8 cellular contexts compared by ENCODE assay signal in the genomic region with DNA sequence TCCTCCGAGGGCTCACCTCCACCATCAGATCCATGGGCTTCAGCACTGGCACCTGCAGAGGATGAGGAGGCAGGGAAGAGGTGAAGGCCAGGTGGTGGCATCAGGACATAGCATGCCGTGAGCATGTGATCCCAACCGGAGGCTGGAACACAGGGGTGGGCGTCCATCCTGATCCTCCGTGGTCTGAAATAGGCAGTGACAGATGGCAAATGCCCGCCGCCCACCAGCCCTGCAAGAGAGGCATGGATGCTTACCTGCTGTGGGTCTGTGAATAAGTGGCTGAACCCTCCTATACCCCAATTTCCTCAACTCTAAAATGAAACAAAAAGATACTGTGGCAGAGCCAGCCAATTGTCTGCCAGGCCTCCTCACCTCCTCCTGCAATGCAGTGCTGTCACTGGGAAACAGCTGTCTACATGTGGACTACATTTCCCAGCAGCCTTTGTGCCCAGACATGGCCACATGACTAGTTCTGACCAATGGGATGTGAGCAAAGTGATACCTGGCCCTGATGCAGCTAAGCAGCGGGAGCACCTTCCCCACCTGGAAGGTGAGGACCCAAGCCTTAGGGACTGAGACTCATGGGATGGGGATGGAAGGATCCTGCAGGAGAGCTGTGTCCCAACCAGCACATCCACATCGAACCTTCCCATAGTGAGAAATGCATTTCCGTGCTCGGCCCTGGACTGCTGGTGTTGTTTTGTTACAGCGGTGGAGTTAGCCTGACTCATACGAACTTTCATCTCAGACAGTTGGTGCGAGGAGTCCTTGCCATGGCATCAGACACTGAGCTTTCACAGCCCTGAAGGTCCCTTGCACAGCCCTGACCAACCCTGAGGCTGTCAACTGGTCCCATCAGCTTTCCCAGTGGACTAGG.
A peak's percentile ranks its signal among the peaks of the same experiment; 100 is the strongest.
DNase-seq lines count a peak whose midpoint lies in the region; ATAC-seq and TF ChIP-seq lines count a peak whose summit lies in the region.

No MANE protein-coding gene starts in this region.

- peak; percentile 55 for ATAC-seq in HG03095 (IDR thresholded peaks at IDR 0.05; ENCODE audit: unreplicated experiment)
- no peak for ATAC-seq in omental fat pad (ENCODE audit: low FRiP score)
- no peak for ATAC-seq in GM21381 (IDR thresholded peaks at IDR 0.05; ENCODE audit: unreplicated experiment)

- no peak overlapping the region for H3K4me3 ChIP-seq in fibroblast of the aortic adventitia (ENCODE audit: low read depth, low read length)

- no peak for TF ChIP-seq CTCF in fibroblast of the aortic adventitia (IDR thresholded peaks at IDR 0.05; ENCODE audit: insufficient read depth, low read length)
- TF ChIP-seq CTCF in omental fat pad (IDR thresholded peaks at IDR 0.05): no peak

- DNase-seq in stimulated activated CD4-positive, alpha-beta T cell treated with anti-CD3 and anti-CD28 coated beads, TNF-alpha, amount 100 ng/mL, for 48 hours (ENCODE audit: low read depth in 3 of 3): peak in 2 of 3 donors; percentile 8 to 24
- DNase-seq in stimulated activated CD4-positive, alpha-beta T cell treated with anti-CD3 and anti-CD28 coated beads, Interleukin-4, amount 100 ng/mL, for 4 hours: no peak
- DNase-seq in RKO (ENCODE audit: low spot score): peak; percentile 30
- DNase-seq in fibroblast of the aortic adventitia (ENCODE audit: low read depth): peak; percentile 20
- no peak for DNase-seq in omental fat pad (ENCODE audit: low spot score)
- DNase-seq in NCI-H128 (lab: John Stamatoyannopoulos, UW; ENCODE audit: unreplicated experiment): no peak

Comparison
In these comparisons a context has a peak if more than half of its experiments do, and no peak if none do; other contexts are left out.
1. DNase-seq: peak in stimulated activated CD4-positive, alpha-beta T cell treated with anti-CD3 and anti-CD28 coated beads, TNF-alpha, amount 100 ng/mL, for 48 hours (2 of 3), RKO (single experiment) and fibroblast of the aortic adventitia (single experiment); none in stimulated activated CD4-positive, alpha-beta T cell treated with anti-CD3 and anti-CD28 coated beads, Interleukin-4, amount 100 ng/mL, for 4 hours (0 of 2), omental fat pad (single experiment) and NCI-H128 (single experiment).